In genomic region chr17:79434215-79434614, GRCh38 we compare ENCODE assay signal across 3 cellular contexts.
TF ChIP-seq lines count a peak whose summit lies in the region.

No MANE protein-coding gene starts in this region.

TF ChIP-seq in HepG2, 621 proteins besides CTCF, POLR2A, EP300 and RAD21 (continued from another document):
- no peak for TF ChIP-seq ZNF350 (CRISPR knock-in tag; IDR thresholded peaks at IDR 0.05; ENCODE audit: borderline replicate concordance, low read depth)
- no peak for TF ChIP-seq MED8 (CRISPR knock-in tag; IDR thresholded peaks at IDR 0.05; ENCODE audit: insufficient replicate concordance)
- TF ChIP-seq SNAPC2 (CRISPR knock-in tag; IDR thresholded peaks at IDR 0.05) = no peak
- no peak for TF ChIP-seq BRCA1 (CRISPR knock-in tag; IDR thresholded peaks at IDR 0.05)
- TF ChIP-seq ZNF780A (CRISPR knock-in tag; IDR thresholded peaks at IDR 0.05) = no peak

TF ChIP-seq in A549, 52 proteins besides CTCF, POLR2A, EP300 and RAD21:
- no peak for TF ChIP-seq BCL3 (IDR thresholded peaks at IDR 0.05)
- TF ChIP-seq KDM1A (IDR thresholded peaks at IDR 0.05; ENCODE audit: low read depth) = 0 out of 2 replicates have a peak, but pooled peaks have one; percentile 44
- TF ChIP-seq HEYL (CRISPR knock-in tag; IDR thresholded peaks at IDR 0.05) = no peak
- TF ChIP-seq ESRRA (IDR thresholded peaks at IDR 0.05; ENCODE audit: borderline replicate concordance, low read length) = no peak

TF ChIP-seq in K562, 482 proteins besides CTCF, POLR2A, EP300 and RAD21 (continued from another document):
- TF ChIP-seq RBM25 (IDR thresholded peaks at IDR 0.05; ENCODE audit: low read depth, low read length, severe bottlenecking) (peak; percentile 55), ZNF23 (CRISPR knock-in tag; IDR thresholded peaks at IDR 0.05) (no peak), ZNF511 (CRISPR knock-in tag; IDR thresholded peaks at IDR 0.05) (no peak), RBM17 (IDR thresholded peaks at IDR 0.05; ENCODE audit: borderline replicate concordance, low read depth, low read length) (no peak), BACH1 (tag; IDR thresholded peaks at IDR 0.05) (no peak)
